In genomic region chr17:81322271-81323082, GRCh38 we compare ENCODE assay signal across 1 cellular context.
TF ChIP-seq lines count a peak whose summit lies in the region.

No MANE protein-coding gene starts in this region.

TF ChIP-seq in GM12878, 131 proteins besides CTCF, POLR2A, EP300 and RAD21 (continued from another document):
- TF ChIP-seq ZBTB33 (IDR thresholded peaks at IDR 0.05) (no peak), ZZZ3 (IDR thresholded peaks at IDR 0.05; ENCODE audit: control insufficient read depth, insufficient read length, low read depth) (no peak), POU2F2 (IDR thresholded peaks at IDR 0.05; ENCODE audit: borderline replicate concordance, low read depth, low read length) (no peak), BHLHE40 (IDR thresholded peaks at IDR 0.05; ENCODE audit: borderline replicate concordance in 1 of 2, low read depth in 2 of 2, low read length in 1 of 2) (no peak), RAD51 (IDR thresholded peaks at IDR 0.05) (peak; percentile 59; the same call in 1 of the 2 replicates), POLR2AphosphoS5 (IDR thresholded peaks at IDR 0.05; ENCODE audit: low read length) (no peak), BMI1 (IDR thresholded peaks at IDR 0.05; ENCODE audit: borderline replicate concordance) (no peak), RFX5 (IDR thresholded peaks at IDR 0.05; ENCODE audit: low read depth, low read length) (no peak), USF1 (IDR thresholded peaks at IDR 0.05; ENCODE audit: borderline replicate concordance, extremely low read length, insufficient read depth, low read depth, low read length) (peak; percentile 87)
- TF ChIP-seq, protein P1, sequence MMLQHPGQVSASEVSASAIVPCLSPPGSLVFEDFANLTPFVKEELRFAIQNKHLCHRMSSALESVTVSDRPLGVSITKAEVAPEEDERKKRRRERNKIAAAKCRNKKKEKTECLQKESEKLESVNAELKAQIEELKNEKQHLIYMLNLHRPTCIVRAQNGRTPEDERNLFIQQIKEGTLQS (IDR thresholded peaks at IDR 0.05; ENCODE audit: borderline replicate concordance, extremely low read depth, low read depth, low read length), result peak; percentile 47; the same call in 1 of the 2 replicates
- TF ChIP-seq, protein P2, sequence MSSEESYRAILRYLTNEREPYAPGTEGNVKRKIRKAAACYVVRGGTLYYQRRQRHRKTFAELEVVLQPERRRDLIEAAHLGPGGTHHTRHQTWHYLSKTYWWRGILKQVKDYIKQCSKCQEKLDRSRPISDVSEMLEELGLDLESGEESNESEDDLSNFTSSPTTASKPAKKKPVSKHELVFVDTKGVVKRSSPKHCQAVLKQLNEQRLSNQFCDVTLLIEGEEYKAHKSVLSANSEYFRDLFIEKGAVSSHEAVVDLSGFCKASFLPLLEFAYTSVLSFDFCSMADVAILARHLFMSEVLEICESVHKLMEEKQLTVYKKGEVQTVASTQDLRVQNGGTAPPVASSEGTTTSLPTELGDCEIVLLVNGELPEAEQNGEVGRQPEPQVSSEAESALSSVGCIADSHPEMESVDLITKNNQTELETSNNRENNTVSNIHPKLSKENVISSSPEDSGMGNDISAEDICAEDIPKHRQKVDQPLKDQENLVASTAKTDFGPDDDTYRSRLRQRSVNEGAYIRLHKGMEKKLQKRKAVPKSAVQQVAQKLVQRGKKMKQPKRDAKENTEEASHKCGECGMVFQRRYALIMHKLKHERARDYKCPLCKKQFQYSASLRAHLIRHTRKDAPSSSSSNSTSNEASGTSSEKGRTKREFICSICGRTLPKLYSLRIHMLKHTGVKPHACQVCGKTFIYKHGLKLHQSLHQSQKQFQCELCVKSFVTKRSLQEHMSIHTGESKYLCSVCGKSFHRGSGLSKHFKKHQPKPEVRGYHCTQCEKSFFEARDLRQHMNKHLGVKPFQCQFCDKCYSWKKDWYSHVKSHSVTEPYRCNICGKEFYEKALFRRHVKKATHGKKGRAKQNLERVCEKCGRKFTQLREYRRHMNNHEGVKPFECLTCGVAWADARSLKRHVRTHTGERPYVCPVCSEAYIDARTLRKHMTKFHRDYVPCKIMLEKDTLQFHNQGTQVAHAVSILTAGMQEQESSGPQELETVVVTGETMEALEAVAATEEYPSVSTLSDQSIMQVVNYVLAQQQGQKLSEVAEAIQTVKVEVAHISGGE (CRISPR knock-in tag; IDR thresholded peaks at IDR 0.05), result no peak
TF ChIP-seq in GM12878: peak in this region for 6.
